16 cellular contexts compared by ENCODE assay signal in the genomic region with DNA sequence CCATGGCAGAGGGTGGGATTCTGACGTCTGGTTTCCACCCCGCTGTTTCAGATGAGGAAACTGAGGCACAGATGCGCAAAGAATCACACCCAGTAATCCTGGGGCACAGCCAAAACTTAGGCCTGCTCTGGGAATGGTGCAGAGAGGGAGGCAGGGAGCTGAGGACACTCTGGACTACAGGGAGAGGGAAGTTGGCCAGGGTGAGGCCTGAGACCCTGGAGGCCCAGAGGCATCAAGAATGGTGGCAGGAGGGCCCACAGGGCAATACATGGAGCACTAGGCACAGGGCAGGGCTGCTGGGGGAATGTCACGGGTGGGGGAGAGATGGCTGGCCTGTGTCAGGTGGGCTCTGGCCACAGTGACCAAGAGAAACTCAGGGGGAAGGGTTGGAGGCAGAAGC.
DNase-seq lines count a peak whose midpoint lies in the region; ATAC-seq and TF ChIP-seq lines count a peak whose summit lies in the region.
"Had no signal": no experiment of that assay in that cellular context is flagged by ENCODE, and none has a peak within 500 bp of the region (broad histone marks: within the 10 kb centered on the region; RNA-seq: fewer than 3 reads in every experiment).

No MANE protein-coding gene starts in this region.

- H3K9ac ChIP-seq in neuronal stem cell (ENCODE audit: low read depth, low read length, poor library complexity): no peak overlapping the region
- H3K9ac ChIP-seq in colonic mucosa (ENCODE audit: low read depth in 2 of 2, low read length in 2 of 2): no peak overlapping the region

- H3K27me3 ChIP-seq in A673 (replicated peaks; ENCODE audit: insufficient read depth, low read depth, low read length, poor library complexity) (no peaks in the 10 kb centered on the region), neuronal stem cell (ENCODE audit: control insufficient read depth in 3 of 3, insufficient read depth in 3 of 3, low read depth in 1 of 3, low read length in 3 of 3) (peaks cover 0 to 52% (median 0%) of the 10 kb centered on the region in 3 experiments), colonic mucosa (no peaks in the 10 kb centered on the region)
- H3K27me3 ChIP-seq: MG63, Peyer's patch had no signal

- no peak overlapping the region for H2BK5ac ChIP-seq in neuronal stem cell (ENCODE audit: low read length)

- H3K79me1 ChIP-seq in neuronal stem cell (ENCODE audit: low read depth, low read length): no peaks in the 10 kb centered on the region

- POLR2A ChIA-PET in A673 (lab: Charles Lee; ENCODE audit: low non-redundant PET): interaction anchor here (0.6 kb wide), 1 partner anchor 63 kb away, joined by 5 read pairs; no protein-coding TSS in a partner anchor
- POLR2A ChIA-PET in HEK293 (lab: Yijun Ruan, JAX): interaction anchor here (0.8 to 2.0 kb wide), 4 partner anchors 9 to 64 kb away, joined by 3 to 6 read pairs (median 4); a partner anchor contains a TSS

- H3K4me3 Mint-ChIP-seq in brain: no peak overlapping the region
- no peak overlapping the region for H3K4me3 Mint-ChIP-seq in natural killer cell
- H3K4me3 Mint-ChIP-seq: CD4-positive, CD25-positive, alpha-beta regulatory T cell had no signal

- TF ChIP-seq CTCF in A673 (conservative IDR thresholded peaks at IDR 0.05; ENCODE audit: low read depth, low read length): no peak
- TF ChIP-seq CTCF in HEK293 (tag by site-specific recombination; IDR thresholded peaks at IDR 0.05): no peak
- TF ChIP-seq CTCF in brain (conservative IDR thresholded peaks at IDR 0.05): no peak
- TF ChIP-seq CTCF in natural killer cell (IDR thresholded peaks at IDR 0.05): no peak
- TF ChIP-seq CTCF in colonic mucosa (IDR thresholded peaks at IDR 0.05): no peak

- H3K36me3 Mint-ChIP-seq in brain (no peaks in the 10 kb centered on the region), natural killer cell (no peaks in the 10 kb centered on the region)
- H3K36me3 Mint-ChIP-seq: CD4-positive, CD25-positive, alpha-beta regulatory T cell had no signal

- H3K27ac ChIP-seq in A673 (ENCODE audit: low read depth, low read length, poor library complexity, severe bottlenecking) (peak overlapping the region; percentile 48), HEK293 (ENCODE audit: extremely low read depth, low read depth, low read length) (peak overlapping the region; percentile 59; the same call in 1 of the 2 replicates), neuronal stem cell (replicated peaks; ENCODE audit: low read length) (no peak overlapping the region), colonic mucosa (no peak overlapping the region)
- H3K27ac ChIP-seq: A549 had no signal

- H3K23ac ChIP-seq in neuronal stem cell (ENCODE audit: low read depth, low read length, poor library complexity): no peak overlapping the region

- H2BK12ac ChIP-seq in neuronal stem cell (ENCODE audit: low read length): no peak overlapping the region

- CTCF ChIA-PET in A673 (lab: Charles Lee) (no interaction called here), HEK293 (lab: Yijun Ruan, JAX) (interaction anchor here (0.7 kb wide), 1 partner anchor 976 kb away, joined by 4 read pairs; no protein-coding TSS in a partner anchor)

- H4K91ac ChIP-seq in neuronal stem cell (ENCODE audit: low read depth, low read length, poor library complexity): no peak overlapping the region

- H4K8ac ChIP-seq in neuronal stem cell (ENCODE audit: low read depth, low read length): no peak overlapping the region

- H3K9me3 ChIP-seq in A673 (ENCODE audit: low read depth, low read length, poor library complexity, severe bottlenecking) (no peaks in the 10 kb centered on the region), HEK293 (ENCODE audit: control insufficient read depth, insufficient read depth, low read depth, low read length) (no peaks in the 10 kb centered on the region), neuronal stem cell (replicated peaks in 1 of 2; ENCODE audit: control insufficient read depth in 2 of 2, insufficient read depth in 1 of 2, low read depth in 1 of 2, low read length in 2 of 2) (no peaks in the 10 kb centered on the region), colonic mucosa (no peaks in the 10 kb centered on the region)
- H3K9me3 ChIP-seq: A549, Caco-2, MG63, Peyer's patch had no signal

- no peak overlapping the region for H3K4me3 ChIP-seq in A673 (ENCODE audit: low read depth, low read length, poor library complexity, severe bottlenecking)
- H3K4me3 ChIP-seq in HEK293 (ENCODE audit: low read depth, low read length): no peak overlapping the region
- no peak overlapping the region for H3K4me3 ChIP-seq in neuronal stem cell (ENCODE audit: low read length in 2 of 2)
- H3K4me3 ChIP-seq in colonic mucosa: no peak overlapping the region
- H3K4me3 ChIP-seq: A549, MG63, Peyer's patch had no signal

- ATAC-seq in natural killer cell: no peak
- no peak for ATAC-seq in HG03442 (IDR thresholded peaks at IDR 0.05; ENCODE audit: unreplicated experiment)
- ATAC-seq: A549 had no signal

- H2AK5ac ChIP-seq in neuronal stem cell (ENCODE audit: low read depth, low read length): peak overlapping the region; percentile 72

- H3K27ac Mint-ChIP-seq in brain (peak overlapping the region in 3 of 5 experiments; percentile 71 to 83 (median 78)), natural killer cell (no peak overlapping the region)
- H3K27ac Mint-ChIP-seq: CD4-positive, CD25-positive, alpha-beta regulatory T cell had no signal

- peak overlapping the region; percentile 58 for H3K18ac ChIP-seq in neuronal stem cell (ENCODE audit: low read length)

- no TSS peak for BruUV-seq in A673 (replicated peaks; lab: Mats Ljungman, UMichigan)

- H3K27me3 Mint-ChIP-seq in brain (peaks cover 25% of the 10 kb centered on the region), natural killer cell (ENCODE audit: low read depth in 2 of 2) (peaks cover 4 to 11% of the 10 kb centered on the region in 2 donors)

- WGBS in neuronal stem cell (ENCODE audit: extremely low coverage in 2 of 2, insufficient read length in 2 of 2, insufficient replicate concordance in 1 of 2), 2 donors: no CpG with 5 or more reads among the region's 4 CpGs

- DNase-seq in A673 (ENCODE audit: low spot score): no peak
- DNase-seq in neuronal stem cell (ENCODE audit: low spot score): no peak
- DNase-seq in natural killer cell: no peak
- no peak for DNase-seq in colonic mucosa
- no peak for DNase-seq in AML-193 (lab: John Stamatoyannopoulos, UW)
- DNase-seq: Caco-2; CD4-positive, CD25-positive, alpha-beta regulatory T cell; DMS153; Karpas-422; MG63; Right ventricle myocardium superior had no signal

- no peaks in the 10 kb centered on the region for H3K36me3 ChIP-seq in A673 (ENCODE audit: insufficient read depth, low read length, poor library complexity, severe bottlenecking)
- H3K36me3 ChIP-seq in HEK293 (ENCODE audit: control insufficient read depth in 2 of 2, insufficient read depth in 1 of 2, low read length in 2 of 2): no peaks in the 10 kb centered on the region
- no peaks in the 10 kb centered on the region for H3K36me3 ChIP-seq in neuronal stem cell (replicated peaks in 1 of 2; ENCODE audit: control insufficient read depth in 2 of 2, insufficient read depth in 2 of 2, low read length in 2 of 2)
- no peaks in the 10 kb centered on the region for H3K36me3 ChIP-seq in colonic mucosa
- H3K36me3 ChIP-seq: MG63, Peyer's patch had no signal

- intact Hi-C loops in A673 (cut with micrococcal nuclease; ENCODE audit: unreplicated experiment): no loop called here
- intact Hi-C loops in natural killer cell (cut with micrococcal nuclease): no loop called here
- intact Hi-C loops in colonic mucosa (cut with DNase I): no loop called here

- H3K4me1 Mint-ChIP-seq in brain: peaks cover 42% of the 10 kb centered on the region
- H3K4me1 Mint-ChIP-seq in natural killer cell: no peaks in the 10 kb centered on the region
- H3K4me1 Mint-ChIP-seq: CD4-positive, CD25-positive, alpha-beta regulatory T cell had no signal

- H2AFZ ChIP-seq in neuronal stem cell (ENCODE audit: low read length): no peak overlapping the region

- peaks cover 0 to 4% (median 0%) of the 10 kb centered on the region in 5 experiments for H3K9me3 Mint-ChIP-seq in brain
- H3K9me3 Mint-ChIP-seq in natural killer cell: no peaks in the 10 kb centered on the region
- H3K9me3 Mint-ChIP-seq: CD4-positive, CD25-positive, alpha-beta regulatory T cell had no signal

- H3K4me2 ChIP-seq in neuronal stem cell (ENCODE audit: insufficient read depth, low read length, poor library complexity, severe bottlenecking): no peak overlapping the region
- H3K4me2 ChIP-seq: A549 had no signal

- H2BK120ac ChIP-seq in neuronal stem cell (ENCODE audit: low read depth, low read length): no peak overlapping the region

- no peak overlapping the region for H3K14ac ChIP-seq in neuronal stem cell (ENCODE audit: low read length)

- H3K4ac ChIP-seq in neuronal stem cell (ENCODE audit: low read length): no peak overlapping the region

- peaks cover 17% of the 10 kb centered on the region for H3K4me1 ChIP-seq in A673 (ENCODE audit: insufficient read depth, low read length, poor library complexity, severe bottlenecking)
- H3K4me1 ChIP-seq in HEK293 (ENCODE audit: control insufficient read depth, insufficient read depth, low read length): peaks cover 22% of the 10 kb centered on the region
- peaks cover 0 to 15% of the 10 kb centered on the region in 2 donors for H3K4me1 ChIP-seq in neuronal stem cell (ENCODE audit: control insufficient read depth in 2 of 2, insufficient read depth in 1 of 2, low read depth in 1 of 2, low read length in 2 of 2)
- H3K4me1 ChIP-seq in colonic mucosa: no peaks in the 10 kb centered on the region
- H3K4me1 ChIP-seq: A549, Caco-2 had no signal

- H2BK15ac ChIP-seq in neuronal stem cell (ENCODE audit: low read length): no peak overlapping the region

TF ChIP-seq in HEK293, 187 proteins besides CTCF, POLR2A, EP300 and RAD21 (continues in another document):
- 0 out of 2 replicates have a peak, but pooled peaks have one; percentile 21 for TF ChIP-seq ZNF792 (tag by site-specific recombination; IDR thresholded peaks at IDR 0.05)
- TF ChIP-seq, protein P1, sequence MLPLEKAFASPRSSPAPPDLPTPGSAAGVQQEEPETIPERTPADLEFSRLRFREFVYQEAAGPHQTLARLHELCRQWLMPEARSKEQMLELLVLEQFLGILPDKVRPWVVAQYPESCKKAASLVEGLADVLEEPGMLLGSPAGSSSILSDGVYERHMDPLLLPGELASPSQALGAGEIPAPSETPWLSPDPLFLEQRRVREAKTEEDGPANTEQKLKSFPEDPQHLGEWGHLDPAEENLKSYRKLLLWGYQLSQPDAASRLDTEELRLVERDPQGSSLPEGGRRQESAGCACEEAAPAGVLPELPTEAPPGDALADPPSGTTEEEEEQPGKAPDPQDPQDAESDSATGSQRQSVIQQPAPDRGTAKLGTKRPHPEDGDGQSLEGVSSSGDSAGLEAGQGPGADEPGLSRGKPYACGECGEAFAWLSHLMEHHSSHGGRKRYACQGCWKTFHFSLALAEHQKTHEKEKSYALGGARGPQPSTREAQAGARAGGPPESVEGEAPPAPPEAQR (tag by site-specific recombination; IDR thresholded peaks at IDR 0.05): no peak

Comparison
In these comparisons a context has a peak if more than half of its experiments do, and no peak if none do; other contexts are left out.
1. H3K27ac ChIP-seq: peak in A673 (single experiment) and HEK293 (single experiment); none in neuronal stem cell (single experiment) and colonic mucosa (single experiment).
2. H3K27ac Mint-ChIP-seq: peak in brain (3 of 5); none in natural killer cell (0 of 2).